Comparison of ENCODE assay signal across 1 cellular context in the genomic region with DNA sequence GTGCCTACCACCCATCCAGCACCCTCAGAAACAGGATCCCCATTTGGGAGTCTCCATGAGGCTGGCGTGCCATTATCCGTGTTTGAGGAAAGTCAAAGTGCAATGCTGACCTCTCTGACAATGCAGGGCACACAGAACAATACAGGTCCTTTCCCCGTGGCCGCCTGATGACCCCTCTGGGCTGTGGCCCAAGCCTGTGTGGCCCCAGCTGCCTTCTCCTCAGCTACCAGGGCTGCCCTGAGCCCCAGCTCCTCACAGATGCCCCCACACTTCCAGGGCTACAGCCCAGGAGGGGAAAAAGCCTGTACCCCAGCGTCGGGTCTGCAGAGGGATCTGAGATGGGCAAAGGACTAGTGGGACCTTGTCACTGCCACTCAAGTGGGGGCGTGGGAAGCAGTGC.
TF ChIP-seq lines count a peak whose summit lies in the region.

No MANE protein-coding gene starts in this region.

TF ChIP-seq in HCT116, 20 proteins besides CTCF, POLR2A, EP300 and RAD21 (continued from another document):
- TF ChIP-seq, protein P1, sequence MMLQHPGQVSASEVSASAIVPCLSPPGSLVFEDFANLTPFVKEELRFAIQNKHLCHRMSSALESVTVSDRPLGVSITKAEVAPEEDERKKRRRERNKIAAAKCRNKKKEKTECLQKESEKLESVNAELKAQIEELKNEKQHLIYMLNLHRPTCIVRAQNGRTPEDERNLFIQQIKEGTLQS (IDR thresholded peaks at IDR 0.05) = no peak
- TF ChIP-seq SP1 (IDR thresholded peaks at IDR 0.05; ENCODE audit: low read depth) (no peak), CEBPB (IDR thresholded peaks at IDR 0.05; ENCODE audit: low read depth) (no peak), SRF (IDR thresholded peaks at IDR 0.05; ENCODE audit: low read depth) (no peak), EZH2phosphoT487 (IDR thresholded peaks at IDR 0.05; ENCODE audit: borderline replicate concordance) (no peak)
